1 cellular context compared by ENCODE assay signal in genomic region chr6:160767019-160767646, GRCh38.
TF ChIP-seq lines count a peak whose summit lies in the region.

No MANE protein-coding gene starts in this region.

TF ChIP-seq in HepG2, 621 proteins besides CTCF, POLR2A, EP300 and RAD21 (continued from another document and continues in another):
- TF ChIP-seq, protein P1, sequence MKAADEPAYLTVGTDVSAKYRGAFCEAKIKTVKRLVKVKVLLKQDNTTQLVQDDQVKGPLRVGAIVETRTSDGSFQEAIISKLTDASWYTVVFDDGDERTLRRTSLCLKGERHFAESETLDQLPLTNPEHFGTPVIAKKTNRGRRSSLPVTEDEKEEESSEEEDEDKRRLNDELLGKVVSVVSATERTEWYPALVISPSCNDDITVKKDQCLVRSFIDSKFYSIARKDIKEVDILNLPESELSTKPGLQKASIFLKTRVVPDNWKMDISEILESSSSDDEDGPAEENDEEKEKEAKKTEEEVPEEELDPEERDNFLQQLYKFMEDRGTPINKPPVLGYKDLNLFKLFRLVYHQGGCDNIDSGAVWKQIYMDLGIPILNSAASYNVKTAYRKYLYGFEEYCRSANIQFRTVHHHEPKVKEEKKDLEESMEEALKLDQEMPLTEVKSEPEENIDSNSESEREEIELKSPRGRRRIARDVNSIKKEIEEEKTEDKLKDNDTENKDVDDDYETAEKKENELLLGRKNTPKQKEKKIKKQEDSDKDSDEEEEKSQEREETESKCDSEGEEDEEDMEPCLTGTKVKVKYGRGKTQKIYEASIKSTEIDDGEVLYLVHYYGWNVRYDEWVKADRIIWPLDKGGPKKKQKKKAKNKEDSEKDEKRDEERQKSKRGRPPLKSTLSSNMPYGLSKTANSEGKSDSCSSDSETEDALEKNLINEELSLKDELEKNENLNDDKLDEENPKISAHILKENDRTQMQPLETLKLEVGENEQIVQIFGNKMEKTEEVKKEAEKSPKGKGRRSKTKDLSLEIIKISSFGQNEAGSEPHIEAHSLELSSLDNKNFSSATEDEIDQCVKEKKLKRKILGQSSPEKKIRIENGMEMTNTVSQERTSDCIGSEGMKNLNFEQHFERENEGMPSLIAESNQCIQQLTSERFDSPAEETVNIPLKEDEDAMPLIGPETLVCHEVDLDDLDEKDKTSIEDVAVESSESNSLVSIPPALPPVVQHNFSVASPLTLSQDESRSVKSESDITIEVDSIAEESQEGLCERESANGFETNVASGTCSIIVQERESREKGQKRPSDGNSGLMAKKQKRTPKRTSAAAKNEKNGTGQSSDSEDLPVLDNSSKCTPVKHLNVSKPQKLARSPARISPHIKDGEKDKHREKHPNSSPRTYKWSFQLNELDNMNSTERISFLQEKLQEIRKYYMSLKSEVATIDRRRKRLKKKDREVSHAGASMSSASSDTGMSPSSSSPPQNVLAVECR (CRISPR knock-in tag; IDR thresholded peaks at IDR 0.05; ENCODE audit: borderline replicate concordance): no peak
- TF ChIP-seq MAZ (IDR thresholded peaks at IDR 0.05; ENCODE audit: borderline replicate concordance, low read depth, low read length): no peak
- TF ChIP-seq MAZ (CRISPR knock-in tag; IDR thresholded peaks at IDR 0.05; ENCODE audit: low read depth): peak; percentile 69
- TF ChIP-seq KDM6A (CRISPR knock-in tag; IDR thresholded peaks at IDR 0.05; ENCODE audit: low read depth): no peak
- peak; percentile 38 for TF ChIP-seq CBX1 (IDR thresholded peaks at IDR 0.05; ENCODE audit: low read depth)
- TF ChIP-seq ZBTB7B (CRISPR knock-in tag; IDR thresholded peaks at IDR 0.05): no peak
- TF ChIP-seq TAF15 (IDR thresholded peaks at IDR 0.05; ENCODE audit: low read depth, low read length, poor library complexity, severe bottlenecking): no peak
- TF ChIP-seq, protein P2, sequence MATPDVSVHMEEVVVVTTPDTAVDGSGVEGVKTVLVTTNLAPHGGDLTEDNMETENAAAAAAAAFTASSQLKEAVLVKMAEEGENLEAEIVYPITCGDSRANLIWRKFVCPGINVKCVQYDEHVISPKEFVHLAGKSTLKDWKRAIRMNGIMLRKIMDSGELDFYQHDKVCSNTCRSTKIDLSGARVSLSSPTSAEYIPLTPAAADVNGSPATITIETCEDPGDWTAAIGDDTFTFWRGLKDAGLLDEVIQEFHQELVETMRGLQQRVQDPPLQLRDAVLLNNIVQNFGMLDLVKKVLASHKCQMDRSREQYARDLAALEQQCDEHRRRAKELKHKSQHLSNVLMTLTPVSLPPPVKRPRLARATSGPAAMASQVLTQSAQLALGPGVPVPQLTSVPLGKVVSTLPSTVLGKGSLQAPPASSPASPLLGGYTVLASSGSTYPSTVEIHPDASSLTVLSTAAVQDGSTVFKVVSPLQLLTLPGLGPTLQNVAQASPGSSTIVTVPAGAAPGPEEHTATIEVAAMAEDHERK (CRISPR knock-in tag; IDR thresholded peaks at IDR 0.05; ENCODE audit: low read depth): no peak
- TF ChIP-seq ZNF264 (CRISPR knock-in tag; IDR thresholded peaks at IDR 0.05): no peak
- peak; percentile 30; the same call in 1 of the 2 replicates for TF ChIP-seq ZSCAN25 (CRISPR knock-in tag; IDR thresholded peaks at IDR 0.05)
- TF ChIP-seq NFYC (CRISPR knock-in tag; IDR thresholded peaks at IDR 0.05): no peak
- 0 out of 2 replicates have a peak, but pooled peaks have one; percentile 36 for TF ChIP-seq POGZ (CRISPR knock-in tag; IDR thresholded peaks at IDR 0.05)
- TF ChIP-seq, protein P3, sequence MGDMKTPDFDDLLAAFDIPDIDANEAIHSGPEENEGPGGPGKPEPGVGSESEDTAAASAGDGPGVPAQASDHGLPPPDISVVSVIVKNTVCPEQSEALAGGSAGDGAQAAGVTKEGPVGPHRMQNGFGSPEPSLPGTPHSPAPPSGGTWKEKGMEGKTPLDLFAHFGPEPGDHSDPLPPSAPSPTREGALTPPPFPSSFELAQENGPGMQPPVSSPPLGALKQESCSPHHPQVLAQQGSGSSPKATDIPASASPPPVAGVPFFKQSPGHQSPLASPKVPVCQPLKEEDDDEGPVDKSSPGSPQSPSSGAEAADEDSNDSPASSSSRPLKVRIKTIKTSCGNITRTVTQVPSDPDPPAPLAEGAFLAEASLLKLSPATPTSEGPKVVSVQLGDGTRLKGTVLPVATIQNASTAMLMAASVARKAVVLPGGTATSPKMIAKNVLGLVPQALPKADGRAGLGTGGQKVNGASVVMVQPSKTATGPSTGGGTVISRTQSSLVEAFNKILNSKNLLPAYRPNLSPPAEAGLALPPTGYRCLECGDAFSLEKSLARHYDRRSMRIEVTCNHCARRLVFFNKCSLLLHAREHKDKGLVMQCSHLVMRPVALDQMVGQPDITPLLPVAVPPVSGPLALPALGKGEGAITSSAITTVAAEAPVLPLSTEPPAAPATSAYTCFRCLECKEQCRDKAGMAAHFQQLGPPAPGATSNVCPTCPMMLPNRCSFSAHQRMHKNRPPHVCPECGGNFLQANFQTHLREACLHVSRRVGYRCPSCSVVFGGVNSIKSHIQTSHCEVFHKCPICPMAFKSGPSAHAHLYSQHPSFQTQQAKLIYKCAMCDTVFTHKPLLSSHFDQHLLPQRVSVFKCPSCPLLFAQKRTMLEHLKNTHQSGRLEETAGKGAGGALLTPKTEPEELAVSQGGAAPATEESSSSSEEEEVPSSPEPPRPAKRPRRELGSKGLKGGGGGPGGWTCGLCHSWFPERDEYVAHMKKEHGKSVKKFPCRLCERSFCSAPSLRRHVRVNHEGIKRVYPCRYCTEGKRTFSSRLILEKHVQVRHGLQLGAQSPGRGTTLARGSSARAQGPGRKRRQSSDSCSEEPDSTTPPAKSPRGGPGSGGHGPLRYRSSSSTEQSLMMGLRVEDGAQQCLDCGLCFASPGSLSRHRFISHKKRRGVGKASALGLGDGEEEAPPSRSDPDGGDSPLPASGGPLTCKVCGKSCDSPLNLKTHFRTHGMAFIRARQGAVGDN (CRISPR knock-in tag; IDR thresholded peaks at IDR 0.05): peak; percentile 76
- peak; percentile 50 for TF ChIP-seq GABPB1 (CRISPR knock-in tag; IDR thresholded peaks at IDR 0.05)
- no peak for TF ChIP-seq ZSCAN21 (CRISPR knock-in tag; IDR thresholded peaks at IDR 0.05; ENCODE audit: borderline replicate concordance)
- TF ChIP-seq, protein P4, sequence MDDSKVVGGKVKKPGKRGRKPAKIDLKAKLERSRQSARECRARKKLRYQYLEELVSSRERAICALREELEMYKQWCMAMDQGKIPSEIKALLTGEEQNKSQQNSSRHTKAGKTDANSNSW (CRISPR knock-in tag; IDR thresholded peaks at IDR 0.05; ENCODE audit: borderline replicate concordance): no peak
- TF ChIP-seq ZNF598 (CRISPR knock-in tag; IDR thresholded peaks at IDR 0.05; ENCODE audit: borderline replicate concordance): peak; percentile 72; the same call in 1 of the 2 replicates
- TF ChIP-seq, protein P5, sequence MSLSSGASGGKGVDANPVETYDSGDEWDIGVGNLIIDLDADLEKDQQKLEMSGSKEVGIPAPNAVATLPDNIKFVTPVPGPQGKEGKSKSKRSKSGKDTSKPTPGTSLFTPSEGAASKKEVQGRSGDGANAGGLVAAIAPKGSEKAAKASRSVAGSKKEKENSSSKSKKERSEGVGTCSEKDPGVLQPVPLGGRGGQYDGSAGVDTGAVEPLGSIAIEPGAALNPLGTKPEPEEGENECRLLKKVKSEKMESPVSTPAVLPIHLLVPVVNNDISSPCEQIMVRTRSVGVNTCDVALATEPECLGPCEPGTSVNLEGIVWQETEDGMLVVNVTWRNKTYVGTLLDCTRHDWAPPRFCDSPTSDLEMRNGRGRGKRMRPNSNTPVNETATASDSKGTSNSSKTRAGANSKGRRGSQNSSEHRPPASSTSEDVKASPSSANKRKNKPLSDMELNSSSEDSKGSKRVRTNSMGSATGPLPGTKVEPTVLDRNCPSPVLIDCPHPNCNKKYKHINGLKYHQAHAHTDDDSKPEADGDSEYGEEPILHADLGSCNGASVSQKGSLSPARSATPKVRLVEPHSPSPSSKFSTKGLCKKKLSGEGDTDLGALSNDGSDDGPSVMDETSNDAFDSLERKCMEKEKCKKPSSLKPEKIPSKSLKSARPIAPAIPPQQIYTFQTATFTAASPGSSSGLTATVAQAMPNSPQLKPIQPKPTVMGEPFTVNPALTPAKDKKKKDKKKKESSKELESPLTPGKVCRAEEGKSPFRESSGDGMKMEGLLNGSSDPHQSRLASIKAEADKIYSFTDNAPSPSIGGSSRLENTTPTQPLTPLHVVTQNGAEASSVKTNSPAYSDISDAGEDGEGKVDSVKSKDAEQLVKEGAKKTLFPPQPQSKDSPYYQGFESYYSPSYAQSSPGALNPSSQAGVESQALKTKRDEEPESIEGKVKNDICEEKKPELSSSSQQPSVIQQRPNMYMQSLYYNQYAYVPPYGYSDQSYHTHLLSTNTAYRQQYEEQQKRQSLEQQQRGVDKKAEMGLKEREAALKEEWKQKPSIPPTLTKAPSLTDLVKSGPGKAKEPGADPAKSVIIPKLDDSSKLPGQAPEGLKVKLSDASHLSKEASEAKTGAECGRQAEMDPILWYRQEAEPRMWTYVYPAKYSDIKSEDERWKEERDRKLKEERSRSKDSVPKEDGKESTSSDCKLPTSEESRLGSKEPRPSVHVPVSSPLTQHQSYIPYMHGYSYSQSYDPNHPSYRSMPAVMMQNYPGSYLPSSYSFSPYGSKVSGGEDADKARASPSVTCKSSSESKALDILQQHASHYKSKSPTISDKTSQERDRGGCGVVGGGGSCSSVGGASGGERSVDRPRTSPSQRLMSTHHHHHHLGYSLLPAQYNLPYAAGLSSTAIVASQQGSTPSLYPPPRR (CRISPR knock-in tag; IDR thresholded peaks at IDR 0.05; ENCODE audit: borderline replicate concordance): no peak
- no peak for TF ChIP-seq LCORL (IDR thresholded peaks at IDR 0.05)
- peak; percentile 54; the same call in 1 of the 2 replicates for TF ChIP-seq LCORL (CRISPR knock-in tag; IDR thresholded peaks at IDR 0.05)
- 0 out of 2 replicates have a peak, but pooled peaks have one; percentile 41 for TF ChIP-seq PCBP1 (IDR thresholded peaks at IDR 0.05; ENCODE audit: borderline replicate concordance, low read depth, low read length)
- TF ChIP-seq E2F1 (CRISPR knock-in tag; IDR thresholded peaks at IDR 0.05): no peak
- no peak for TF ChIP-seq JDP2 (CRISPR knock-in tag; IDR thresholded peaks at IDR 0.05; ENCODE audit: borderline replicate concordance)
- no peak for TF ChIP-seq ZMYM2 (CRISPR knock-in tag; IDR thresholded peaks at IDR 0.05)
- TF ChIP-seq MAFF (IDR thresholded peaks at IDR 0.05; ENCODE audit: low read depth, low read length): no peak
- peak; percentile 43; the same call in 1 of the 2 replicates for TF ChIP-seq NRL (CRISPR knock-in tag; IDR thresholded peaks at IDR 0.05; ENCODE audit: borderline replicate concordance)
- no peak for TF ChIP-seq ZBTB3 (CRISPR knock-in tag; IDR thresholded peaks at IDR 0.05; ENCODE audit: borderline replicate concordance, low read depth)
- TF ChIP-seq ZFP36L1 (CRISPR knock-in tag; IDR thresholded peaks at IDR 0.05): no peak
- no peak for TF ChIP-seq FOXJ3 (CRISPR knock-in tag; IDR thresholded peaks at IDR 0.05; ENCODE audit: borderline replicate concordance)
- TF ChIP-seq, protein P6, sequence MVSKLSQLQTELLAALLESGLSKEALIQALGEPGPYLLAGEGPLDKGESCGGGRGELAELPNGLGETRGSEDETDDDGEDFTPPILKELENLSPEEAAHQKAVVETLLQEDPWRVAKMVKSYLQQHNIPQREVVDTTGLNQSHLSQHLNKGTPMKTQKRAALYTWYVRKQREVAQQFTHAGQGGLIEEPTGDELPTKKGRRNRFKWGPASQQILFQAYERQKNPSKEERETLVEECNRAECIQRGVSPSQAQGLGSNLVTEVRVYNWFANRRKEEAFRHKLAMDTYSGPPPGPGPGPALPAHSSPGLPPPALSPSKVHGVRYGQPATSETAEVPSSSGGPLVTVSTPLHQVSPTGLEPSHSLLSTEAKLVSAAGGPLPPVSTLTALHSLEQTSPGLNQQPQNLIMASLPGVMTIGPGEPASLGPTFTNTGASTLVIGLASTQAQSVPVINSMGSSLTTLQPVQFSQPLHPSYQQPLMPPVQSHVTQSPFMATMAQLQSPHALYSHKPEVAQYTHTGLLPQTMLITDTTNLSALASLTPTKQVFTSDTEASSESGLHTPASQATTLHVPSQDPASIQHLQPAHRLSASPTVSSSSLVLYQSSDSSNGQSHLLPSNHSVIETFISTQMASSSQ (IDR thresholded peaks at IDR 0.05; ENCODE audit: low read depth): no peak
- TF ChIP-seq, protein P6 (CRISPR knock-in tag; IDR thresholded peaks at IDR 0.05; ENCODE audit: borderline replicate concordance): no peak
- TF ChIP-seq MTF1 (CRISPR knock-in tag; IDR thresholded peaks at IDR 0.05): no peak
- TF ChIP-seq RBM39 (IDR thresholded peaks at IDR 0.05; ENCODE audit: low read depth, low read length, poor library complexity, severe bottlenecking): peak; percentile 80
- 0 out of 2 replicates have a peak, but pooled peaks have one; percentile 49 for TF ChIP-seq ZNF816 (CRISPR knock-in tag; IDR thresholded peaks at IDR 0.05; ENCODE audit: borderline replicate concordance)
- TF ChIP-seq ZEB1 (IDR thresholded peaks at IDR 0.05; ENCODE audit: insufficient replicate concordance, low read depth): no peak
- TF ChIP-seq, protein P7, sequence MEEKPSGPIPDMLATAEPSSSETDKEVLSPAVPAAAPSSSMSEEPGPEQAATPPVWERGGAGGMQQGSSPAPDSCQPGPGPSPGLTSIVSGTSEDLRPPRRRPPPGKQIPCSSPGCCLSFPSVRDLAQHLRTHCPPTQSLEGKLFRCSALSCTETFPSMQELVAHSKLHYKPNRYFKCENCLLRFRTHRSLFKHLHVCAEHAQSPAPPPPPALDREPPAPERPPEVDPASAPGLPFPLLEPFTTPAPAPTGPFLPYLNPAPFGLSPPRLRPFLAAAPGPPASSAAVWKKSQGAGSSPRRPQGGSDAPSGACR (CRISPR knock-in tag; IDR thresholded peaks at IDR 0.05): no peak
- peak; percentile 24; the same call in 1 of the 2 replicates for TF ChIP-seq ZNF501 (CRISPR knock-in tag; IDR thresholded peaks at IDR 0.05)
- TF ChIP-seq IRX3 (CRISPR knock-in tag; IDR thresholded peaks at IDR 0.05; ENCODE audit: borderline replicate concordance, low read depth): no peak
- TF ChIP-seq ZNF776 (CRISPR knock-in tag; IDR thresholded peaks at IDR 0.05): no peak
- no peak for TF ChIP-seq GLI4 (CRISPR knock-in tag; IDR thresholded peaks at IDR 0.05; ENCODE audit: borderline replicate concordance)
- no peak for TF ChIP-seq EED (CRISPR knock-in tag; IDR thresholded peaks at IDR 0.05)
- TF ChIP-seq MEF2D (CRISPR knock-in tag; IDR thresholded peaks at IDR 0.05): no peak
